ENCODE assay signal across 8 cellular contexts in the genomic region with DNA sequence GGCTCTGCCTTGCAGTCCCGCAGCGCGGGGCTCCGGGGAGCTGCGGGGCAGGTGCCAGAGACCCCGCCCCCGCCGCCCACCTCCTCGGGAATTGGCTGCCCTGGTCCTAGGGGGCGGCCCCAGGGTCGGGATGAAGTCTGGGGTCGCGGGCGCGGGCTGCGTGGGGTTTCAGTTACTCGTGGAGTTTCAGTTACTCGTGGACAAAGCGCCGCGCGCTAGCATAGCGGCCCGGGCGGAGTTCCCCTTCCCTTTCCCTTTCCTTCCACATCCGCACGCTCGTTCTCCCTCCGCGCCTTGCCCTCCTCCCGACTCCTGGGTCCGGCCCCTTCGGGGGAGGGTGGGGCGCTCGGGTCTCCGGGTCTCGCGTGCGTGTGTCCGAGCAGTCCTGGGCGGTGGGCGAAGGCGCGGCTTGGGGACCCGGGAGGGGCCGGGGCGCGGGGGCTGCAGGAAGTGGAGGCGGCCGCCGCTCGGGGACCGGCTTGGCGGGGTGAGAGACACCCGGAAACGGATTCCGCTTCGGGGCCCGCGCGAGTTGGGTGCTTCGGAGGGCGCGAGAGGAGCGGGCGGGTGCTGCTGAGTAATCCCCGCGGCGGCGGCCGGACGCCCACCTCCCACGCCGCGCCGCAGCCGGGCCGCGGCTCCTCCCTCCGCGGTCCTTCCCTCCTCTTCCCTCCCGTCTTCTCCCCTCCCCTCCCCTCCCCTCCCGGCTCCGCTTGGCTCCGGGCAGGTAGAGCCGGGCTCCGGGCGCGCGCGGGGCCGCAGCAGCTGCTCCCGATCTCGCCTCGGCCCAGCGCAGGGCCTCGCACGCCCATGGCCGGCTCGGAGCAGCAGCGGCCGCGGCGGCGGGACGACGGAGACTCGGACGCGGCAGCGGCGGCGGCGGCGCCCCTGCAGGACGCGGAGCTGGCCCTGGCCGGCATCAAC. TPM values are rescaled to one million over a fixed set of nuclear protein-coding genes. Genes with fewer than 3 reads are reported as not detected.
DNase-seq lines count a peak whose midpoint lies in the region; ATAC-seq and TF ChIP-seq lines count a peak whose summit lies in the region.

A gene (plus strand): TSS at position 693 of the 924 bp plus-strand sequence. CDS start 118 bp downstream, at position 811.

- DNase-seq in CD8-positive, alpha-beta memory T cell: peak; percentile 78 to 89 (median 80)
- DNase-seq in SKM-1 (lab: John Stamatoyannopoulos, UW; ENCODE audit: unreplicated experiment): peak; percentile 49
- peak; percentile 85 to 89 for DNase-seq in activated naive CD4-positive, alpha-beta T cell treated with anti-CD3 and anti-CD28 coated beads, Interleukin-2, amount 50 U/mL, for 72 hours (ENCODE audit: low spot score in 2 of 2)
- DNase-seq in cardiac muscle cell (ENCODE audit: low read depth in 1 of 2, low spot score in 1 of 2): peak; percentile 69 to 86
- peak in 9 of 10 donors; percentile 29 to 94 (median 64) for DNase-seq in posterior cingulate gyrus
- DNase-seq in type B pancreatic cell (ENCODE audit: extremely low spot score, unreplicated experiment): peak; percentile 78

- no peaks in the 10 kb centered on the region for H3K36me3 ChIP-seq in CD8-positive, alpha-beta memory T cell (ENCODE audit: insufficient read depth, low read length)
- no peaks in the 10 kb centered on the region for H3K36me3 ChIP-seq in cardiac muscle cell

- peak; percentile 28 for ATAC-seq in GM21381 (IDR thresholded peaks at IDR 0.05; ENCODE audit: unreplicated experiment)
- peak; percentile 70 to 75 for ATAC-seq in activated naive CD4-positive, alpha-beta T cell treated with anti-CD3 and anti-CD28 coated beads, Interleukin-2, amount 50 U/mL, for 72 hours

- H3K27me3 Mint-ChIP-seq in CD8-positive, alpha-beta memory T cell: peaks cover 0 to 2% of the 10 kb centered on the region in 2 donors
- peaks cover 17% of the 10 kb centered on the region for H3K27me3 Mint-ChIP-seq in type B pancreatic cell

- 0 out of 2 replicates have a peak, but pooled peaks have one; percentile 7 for TF ChIP-seq EP300 in Ishikawa (IDR thresholded peaks at IDR 0.05; ENCODE audit: borderline replicate concordance)

- H3K4me3 Mint-ChIP-seq in CD8-positive, alpha-beta memory T cell: peak within 1 kb of the TSS; percentile 95 to 99 (median 98)
- H3K4me3 Mint-ChIP-seq in type B pancreatic cell: peak within 1 kb of the TSS; percentile 92

- no peaks in the 10 kb centered on the region for H3K9me3 ChIP-seq in CD8-positive, alpha-beta memory T cell (ENCODE audit: low read length)
- H3K9me3 ChIP-seq in cardiac muscle cell (ENCODE audit: low read depth): no peaks in the 10 kb centered on the region

- H3K4me1 Mint-ChIP-seq in CD8-positive, alpha-beta memory T cell: peaks cover 76 to 78% (median 78%) of the 10 kb centered on the region in 3 donors
- peaks cover 20% of the 10 kb centered on the region for H3K4me1 Mint-ChIP-seq in type B pancreatic cell (ENCODE audit: unreplicated experiment)

- no peaks in the 10 kb centered on the region for H3K27me3 ChIP-seq in CD8-positive, alpha-beta memory T cell (ENCODE audit: insufficient read depth, low read length, poor library complexity, severe bottlenecking)
- H3K27me3 ChIP-seq in cardiac muscle cell: peaks cover 35% of the 10 kb centered on the region

- H3K4me3 ChIP-seq in CD8-positive, alpha-beta memory T cell (ENCODE audit: low read length): peak within 1 kb of the TSS; percentile 80
- H3K4me3 ChIP-seq in cardiac muscle cell: peak within 1 kb of the TSS; percentile 90

- TF ChIP-seq RAD21 in Ishikawa (IDR thresholded peaks at IDR 0.05; ENCODE audit: low read depth): no peak

- peaks cover 76% of the 10 kb centered on the region for H3K4me1 ChIP-seq in CD8-positive, alpha-beta memory T cell (ENCODE audit: insufficient read depth, low read length)
- peaks cover 7% of the 10 kb centered on the region for H3K4me1 ChIP-seq in cardiac muscle cell (ENCODE audit: low read depth)

- peak within 1 kb of the TSS; percentile 46 for H3K27ac ChIP-seq in CD8-positive, alpha-beta memory T cell (ENCODE audit: low read depth, low read length)
- no peak within 1 kb of the TSS for H3K27ac ChIP-seq in cardiac muscle cell

- peaks cover 0 to 35% (median 7%) of the 10 kb centered on the region in 3 donors for H3K36me3 Mint-ChIP-seq in CD8-positive, alpha-beta memory T cell
- peaks cover 6 to 21% of the 10 kb centered on the region in 2 donors for H3K36me3 Mint-ChIP-seq in activated naive CD4-positive, alpha-beta T cell treated with anti-CD3 and anti-CD28 coated beads, Interleukin-2, amount 50 U/mL, for 72 hours
- peaks cover 5% of the 10 kb centered on the region for H3K36me3 Mint-ChIP-seq in type B pancreatic cell

- intact Hi-C loops in posterior cingulate gyrus (cut with DNase I): no loop called here

- no peaks in the 10 kb centered on the region for H3K9me3 Mint-ChIP-seq in CD8-positive, alpha-beta memory T cell
- H3K9me3 Mint-ChIP-seq in activated naive CD4-positive, alpha-beta T cell treated with anti-CD3 and anti-CD28 coated beads, Interleukin-2, amount 50 U/mL, for 72 hours: no peaks in the 10 kb centered on the region
- H3K9me3 Mint-ChIP-seq in type B pancreatic cell: no peaks in the 10 kb centered on the region

- H3K27ac Mint-ChIP-seq in CD8-positive, alpha-beta memory T cell: peak within 1 kb of the TSS; percentile 90 to 98 (median 96)
- peak within 1 kb of the TSS; percentile 84 to 95 for H3K27ac Mint-ChIP-seq in activated naive CD4-positive, alpha-beta T cell treated with anti-CD3 and anti-CD28 coated beads, Interleukin-2, amount 50 U/mL, for 72 hours
- H3K27ac Mint-ChIP-seq in type B pancreatic cell: peak within 1 kb of the TSS; percentile 89

- POLR2A ChIA-PET in CD8-positive, alpha-beta memory T cell (lab: Charles Lee): interaction anchor here (0.7 to 1.7 kb wide), 5 partner anchors 13 to 74 kb away, joined by 3 to 6 read pairs (median 5); no protein-coding TSS in a partner anchor

- CTCF ChIA-PET in CD8-positive, alpha-beta memory T cell (lab: Charles Lee): interaction anchor here (0.8 to 1.6 kb wide), 3 partner anchors 11 to 47 kb away, joined by 3 to 6 read pairs (median 3); no protein-coding TSS in a partner anchor

- TF ChIP-seq CTCF in cardiac muscle cell (IDR thresholded peaks at IDR 0.05; ENCODE audit: low read depth, low read length) (no peak), type B pancreatic cell (conservative IDR thresholded peaks at IDR 0.05) (no peak)

TF ChIP-seq in Ishikawa, 13 proteins besides CTCF, POLR2A, EP300 and RAD21:
- TF ChIP-seq TAF1 (IDR thresholded peaks at IDR 0.05; ENCODE audit: low read depth): no peak; the same call in none of the 2 replicates
- TF ChIP-seq CREB1 (IDR thresholded peaks at IDR 0.05; ENCODE audit: low read depth): no peak
- TF ChIP-seq, protein P1, sequence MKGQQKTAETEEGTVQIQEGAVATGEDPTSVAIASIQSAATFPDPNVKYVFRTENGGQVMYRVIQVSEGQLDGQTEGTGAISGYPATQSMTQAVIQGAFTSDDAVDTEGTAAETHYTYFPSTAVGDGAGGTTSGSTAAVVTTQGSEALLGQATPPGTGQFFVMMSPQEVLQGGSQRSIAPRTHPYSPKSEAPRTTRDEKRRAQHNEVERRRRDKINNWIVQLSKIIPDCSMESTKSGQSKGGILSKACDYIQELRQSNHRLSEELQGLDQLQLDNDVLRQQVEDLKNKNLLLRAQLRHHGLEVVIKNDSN (IDR thresholded peaks at IDR 0.05): no peak
- TF ChIP-seq TEAD4 (IDR thresholded peaks at IDR 0.05): no peak
- peak; percentile 97 for TF ChIP-seq ZBTB7A (IDR thresholded peaks at IDR 0.05; ENCODE audit: low read depth)
- TF ChIP-seq, protein P2, sequence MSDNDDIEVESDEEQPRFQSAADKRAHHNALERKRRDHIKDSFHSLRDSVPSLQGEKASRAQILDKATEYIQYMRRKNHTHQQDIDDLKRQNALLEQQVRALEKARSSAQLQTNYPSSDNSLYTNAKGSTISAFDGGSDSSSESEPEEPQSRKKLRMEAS (IDR thresholded peaks at IDR 0.05): peak; percentile 47
- TF ChIP-seq TCF12 (IDR thresholded peaks at IDR 0.05; ENCODE audit: low read depth): 0 out of 2 replicates have a peak, but pooled peaks have one; percentile 14
- TF ChIP-seq NFIC (IDR thresholded peaks at IDR 0.05): no peak
- peak; percentile 71 for TF ChIP-seq EGR1 (IDR thresholded peaks at IDR 0.05)
- TF ChIP-seq, protein P3, sequence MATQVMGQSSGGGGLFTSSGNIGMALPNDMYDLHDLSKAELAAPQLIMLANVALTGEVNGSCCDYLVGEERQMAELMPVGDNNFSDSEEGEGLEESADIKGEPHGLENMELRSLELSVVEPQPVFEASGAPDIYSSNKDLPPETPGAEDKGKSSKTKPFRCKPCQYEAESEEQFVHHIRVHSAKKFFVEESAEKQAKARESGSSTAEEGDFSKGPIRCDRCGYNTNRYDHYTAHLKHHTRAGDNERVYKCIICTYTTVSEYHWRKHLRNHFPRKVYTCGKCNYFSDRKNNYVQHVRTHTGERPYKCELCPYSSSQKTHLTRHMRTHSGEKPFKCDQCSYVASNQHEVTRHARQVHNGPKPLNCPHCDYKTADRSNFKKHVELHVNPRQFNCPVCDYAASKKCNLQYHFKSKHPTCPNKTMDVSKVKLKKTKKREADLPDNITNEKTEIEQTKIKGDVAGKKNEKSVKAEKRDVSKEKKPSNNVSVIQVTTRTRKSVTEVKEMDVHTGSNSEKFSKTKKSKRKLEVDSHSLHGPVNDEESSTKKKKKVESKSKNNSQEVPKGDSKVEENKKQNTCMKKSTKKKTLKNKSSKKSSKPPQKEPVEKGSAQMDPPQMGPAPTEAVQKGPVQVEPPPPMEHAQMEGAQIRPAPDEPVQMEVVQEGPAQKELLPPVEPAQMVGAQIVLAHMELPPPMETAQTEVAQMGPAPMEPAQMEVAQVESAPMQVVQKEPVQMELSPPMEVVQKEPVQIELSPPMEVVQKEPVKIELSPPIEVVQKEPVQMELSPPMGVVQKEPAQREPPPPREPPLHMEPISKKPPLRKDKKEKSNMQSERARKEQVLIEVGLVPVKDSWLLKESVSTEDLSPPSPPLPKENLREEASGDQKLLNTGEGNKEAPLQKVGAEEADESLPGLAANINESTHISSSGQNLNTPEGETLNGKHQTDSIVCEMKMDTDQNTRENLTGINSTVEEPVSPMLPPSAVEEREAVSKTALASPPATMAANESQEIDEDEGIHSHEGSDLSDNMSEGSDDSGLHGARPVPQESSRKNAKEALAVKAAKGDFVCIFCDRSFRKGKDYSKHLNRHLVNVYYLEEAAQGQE (IDR thresholded peaks at IDR 0.05; ENCODE audit: low read depth): no peak
- TF ChIP-seq YY1 (IDR thresholded peaks at IDR 0.05; ENCODE audit: low read depth): no peak
- TF ChIP-seq CEBPB (IDR thresholded peaks at IDR 0.05): no peak
- no peak for TF ChIP-seq FOXM1 (IDR thresholded peaks at IDR 0.05; ENCODE audit: borderline replicate concordance, low read depth)
TF ChIP-seq in Ishikawa: peak in this region for 4.

RNA-seq across cellular contexts. Expression of the gene that starts here (rescaled TPM):
- 10 to 100 TPM; 57.4 to 59.5 TPM for total RNA-seq in CD8-positive, alpha-beta memory T cell
- polyA plus RNA-seq in CD8-positive, alpha-beta memory T cell: 80.2 TPM
- 10 to 100 TPM; 44.0 to 46.2 TPM for total RNA-seq in activated naive CD4-positive, alpha-beta T cell treated with anti-CD3 and anti-CD28 coated beads, Interleukin-2, amount 50 U/mL, for 72 hours
- total RNA-seq in cardiac muscle cell (6.0 and 6.9 TPM in 2 replicates), type B pancreatic cell (ENCODE audit: low replicate concordance) (15.0 and 21.6 TPM in 2 replicates)
- polyA plus RNA-seq in cardiac muscle cell: 3.0 and 4.1 TPM in 2 replicates

Comparison
In these comparisons a context has a peak if more than half of its experiments do, and no peak if none do; other contexts are left out.
1. RNA of the gene that starts here (polyA plus RNA-seq): 80.2 TPM in CD8-positive, alpha-beta memory T cell (single experiment); 3.0 to 4.1 TPM in cardiac muscle cell; every median in the first group is over 10 times any median in the second.
2. Peak in every context shown above with its lines, with median percentiles within 50 percentile points of each other: DNase-seq and H3K27ac Mint-ChIP-seq.